8 cellular contexts compared by ENCODE assay signal in genomic region chr5:131357739-131358561, GRCh38.
A peak's percentile ranks its signal among the peaks of the same experiment; 100 is the strongest.
DNase-seq lines count a peak whose midpoint lies in the region; ATAC-seq and TF ChIP-seq lines count a peak whose summit lies in the region.

No MANE protein-coding gene starts in this region.

- TF ChIP-seq CTCF in MM.1S (IDR thresholded peaks at IDR 0.05; ENCODE audit: low read length) (no peak; the same call in 1 of the 2 replicates), BE2C (IDR thresholded peaks at IDR 0.05; ENCODE audit: low read depth, low read length) (no peak)

- H2BK120ac ChIP-seq in mesenchymal stem cell (ENCODE audit: low read depth, low read length): no peak overlapping the region

- DNase-seq in stimulated activated CD4-positive, alpha-beta T cell treated with anti-CD3 and anti-CD28 coated beads, Interleukin-12 subunit alpha, Interleukin-12 subunit beta, amount 100 ng/mL, for 4 hours: peak; percentile 32
- no peak for DNase-seq in stimulated activated CD4-positive, alpha-beta T cell treated with anti-CD3 and anti-CD28 coated beads, Interleukin-2, amount 100 ng/mL, for 48 hours
- DNase-seq in MM.1S (no peak), superior temporal gyrus (ENCODE audit: extremely low spot score) (peak; percentile 51), NCI-H345 (lab: John Stamatoyannopoulos, UW) (no peak), BE2C (no peak), mesenchymal stem cell (no peak)
- no peak for DNase-seq in activated naive CD8-positive, alpha-beta T cell treated with anti-CD3 and anti-CD28 coated beads, Interleukin-2, amount 10 ng/mL, durations not matched to agents 7 days and 5 days

- H2AK5ac ChIP-seq in mesenchymal stem cell (ENCODE audit: low read length, severe bottlenecking): no peak overlapping the region

- no peaks in the 10 kb centered on the region; the same call in 1 of the 2 replicates for H4K20me1 ChIP-seq in MM.1S (ENCODE audit: insufficient read depth, low read length)

- H2AFZ ChIP-seq in MM.1S (ENCODE audit: low read length) (no peak overlapping the region), mesenchymal stem cell (ENCODE audit: low read depth, low read length) (no peak overlapping the region)

- peaks cover 27% of the 10 kb centered on the region for H3K79me1 ChIP-seq in mesenchymal stem cell (replicated peaks; ENCODE audit: low read length, poor library complexity, severe bottlenecking)

- no peak overlapping the region for H3K14ac ChIP-seq in mesenchymal stem cell (ENCODE audit: low read length in 2 of 2)

- no peaks in the 10 kb centered on the region for H3K9me2 ChIP-seq in MM.1S (replicated peaks; ENCODE audit: insufficient read depth, low read length)

- H3K18ac ChIP-seq in mesenchymal stem cell (ENCODE audit: low read depth in 1 of 2, low read length in 2 of 2): no peak overlapping the region

- H3K4me3 Mint-ChIP-seq in activated naive CD8-positive, alpha-beta T cell treated with anti-CD3 and anti-CD28 coated beads, Interleukin-2, amount 10 ng/mL, durations not matched to agents 7 days and 5 days: peak overlapping the region; percentile 33

- H2BK12ac ChIP-seq in mesenchymal stem cell (ENCODE audit: low read length in 2 of 2): no peak overlapping the region

- 97% methylated on average over 4 of the region's 5 CpGs for WGBS in mesenchymal stem cell

- H3K4me2 ChIP-seq in MM.1S (ENCODE audit: low read depth, low read length) (0 out of 2 replicates have a peak overlapping the region, but pooled peaks have one; percentile 9), mesenchymal stem cell (ENCODE audit: low read length, poor library complexity, severe bottlenecking) (no peak overlapping the region)

- H3K9me3 Mint-ChIP-seq in activated naive CD8-positive, alpha-beta T cell treated with anti-CD3 and anti-CD28 coated beads, Interleukin-2, amount 10 ng/mL, durations not matched to agents 7 days and 5 days: no peaks in the 10 kb centered on the region

- no peaks in the 10 kb centered on the region for H3K27me3 Mint-ChIP-seq in activated naive CD8-positive, alpha-beta T cell treated with anti-CD3 and anti-CD28 coated beads, Interleukin-2, amount 10 ng/mL, durations not matched to agents 7 days and 5 days

- ATAC-seq in activated naive CD8-positive, alpha-beta T cell treated with anti-CD3 and anti-CD28 coated beads, Interleukin-2, amount 10 ng/mL, durations not matched to agents 7 days and 5 days (ENCODE audit: low read depth): peak; percentile 86

- H4K8ac ChIP-seq in mesenchymal stem cell (ENCODE audit: low read length): no peak overlapping the region

- H2BK15ac ChIP-seq in mesenchymal stem cell (ENCODE audit: low read depth, poor library complexity, severe bottlenecking): no peak overlapping the region

- H3K9ac ChIP-seq in MM.1S (ENCODE audit: low read length) (no peak overlapping the region), mesenchymal stem cell (ENCODE audit: low read length) (no peak overlapping the region)

- H3K4me1 Mint-ChIP-seq in activated naive CD8-positive, alpha-beta T cell treated with anti-CD3 and anti-CD28 coated beads, Interleukin-2, amount 10 ng/mL, durations not matched to agents 7 days and 5 days: peaks cover 46% of the 10 kb centered on the region

- peaks cover 96% of the 10 kb centered on the region for H3K79me2 ChIP-seq in MM.1S (ENCODE audit: low read length)

- H3K27ac ChIP-seq in MM.1S (ENCODE audit: low read length) (peak overlapping the region; percentile 24; the same call in 1 of the 2 replicates), mesenchymal stem cell (ENCODE audit: low read length, poor library complexity, severe bottlenecking) (no peak overlapping the region)

- H3K9me3 ChIP-seq in MM.1S (replicated peaks; ENCODE audit: insufficient read depth, low read length) (no peaks in the 10 kb centered on the region), BE2C (no peaks in the 10 kb centered on the region), mesenchymal stem cell (ENCODE audit: control insufficient read depth, low read length) (no peaks in the 10 kb centered on the region)

- H3K4me3 ChIP-seq in MM.1S (ENCODE audit: low read length) (no peak overlapping the region), BE2C (ENCODE audit: low read depth, low read length) (no peak overlapping the region), mesenchymal stem cell (ENCODE audit: insufficient read depth in 1 of 2, low read depth in 1 of 2, low read length in 2 of 2) (no peak overlapping the region)

- POLR2A ChIA-PET in activated naive CD8-positive, alpha-beta T cell treated with anti-CD3 and anti-CD28 coated beads, Interleukin-2, amount 10 ng/mL, durations not matched to agents 7 days and 5 days (lab: Charles Lee): interaction anchor here (0.8 to 0.9 kb wide), 2 partner anchors 27 to 193 kb away, joined by 3 read pairs; no protein-coding TSS in a partner anchor

- H3K27ac Mint-ChIP-seq in activated naive CD8-positive, alpha-beta T cell treated with anti-CD3 and anti-CD28 coated beads, Interleukin-2, amount 10 ng/mL, durations not matched to agents 7 days and 5 days: peak overlapping the region; percentile 63

- no peaks in the 10 kb centered on the region; the same call in 1 of the 2 replicates for H3K36me3 ChIP-seq in MM.1S (replicated peaks; ENCODE audit: insufficient read depth, low read length)
- peaks cover 3% of the 10 kb centered on the region for H3K36me3 ChIP-seq in BE2C
- H3K36me3 ChIP-seq in mesenchymal stem cell (ENCODE audit: control insufficient read depth in 1 of 2, insufficient read depth in 2 of 2, low read depth in 1 of 2, low read length in 2 of 2): peaks cover 5 to 9% of the 10 kb centered on the region in 2 experiments

- H3K23ac ChIP-seq in mesenchymal stem cell (ENCODE audit: low read length in 2 of 2): no peak overlapping the region

- H3K27me3 ChIP-seq in MM.1S (replicated peaks; ENCODE audit: insufficient read depth, low read length) (no peaks in the 10 kb centered on the region), BE2C (no peaks in the 10 kb centered on the region), mesenchymal stem cell (ENCODE audit: control insufficient read depth in 1 of 2, insufficient read depth in 1 of 2, low read length in 2 of 2) (no peaks in the 10 kb centered on the region)

- H3K4me1 ChIP-seq in MM.1S (ENCODE audit: low read length): peaks cover 20% of the 10 kb centered on the region
- H3K4me1 ChIP-seq in BE2C: no peaks in the 10 kb centered on the region
- peaks cover 4% of the 10 kb centered on the region for H3K4me1 ChIP-seq in mesenchymal stem cell (ENCODE audit: control insufficient read depth, insufficient read depth, low read depth, low read length)

- H4K91ac ChIP-seq in mesenchymal stem cell (ENCODE audit: low read length): no peak overlapping the region

- peaks cover 27% of the 10 kb centered on the region for H3K36me3 Mint-ChIP-seq in activated naive CD8-positive, alpha-beta T cell treated with anti-CD3 and anti-CD28 coated beads, Interleukin-2, amount 10 ng/mL, durations not matched to agents 7 days and 5 days

- H3K4ac ChIP-seq in mesenchymal stem cell (ENCODE audit: low read depth in 1 of 2, low read length in 2 of 2): no peak overlapping the region

- peaks cover 8% of the 10 kb centered on the region for H3F3A ChIP-seq in MM.1S (ENCODE audit: insufficient read depth, low read length)

- H2BK5ac ChIP-seq in mesenchymal stem cell (ENCODE audit: low read depth, low read length, poor library complexity, severe bottlenecking): no peak overlapping the region

Comparison
In these comparisons a context has a peak if more than half of its experiments do, and no peak if none do; other contexts are left out.
1. DNase-seq: peak in stimulated activated CD4-positive, alpha-beta T cell treated with anti-CD3 and anti-CD28 coated beads, Interleukin-12 subunit alpha, Interleukin-12 subunit beta, amount 100 ng/mL, for 4 hours (single experiment) and superior temporal gyrus (single experiment); none in stimulated activated CD4-positive, alpha-beta T cell treated with anti-CD3 and anti-CD28 coated beads, Interleukin-2, amount 100 ng/mL, for 48 hours (0 of 2), MM.1S (single experiment), activated naive CD8-positive, alpha-beta T cell treated with anti-CD3 and anti-CD28 coated beads, Interleukin-2, amount 10 ng/mL, durations not matched to agents 7 days and 5 days (single experiment), NCI-H345 (single experiment), BE2C (single experiment) and mesenchymal stem cell (single experiment).